29 cellular contexts compared by ENCODE assay signal in genomic region chr6:122394016-122394415, GRCh38.
"Had no signal": no experiment of that assay in that cellular context is flagged by ENCODE, and none has a peak within 500 bp of the region (broad histone marks: within the 10 kb centered on the region; RNA-seq: fewer than 3 reads in every experiment).

No MANE protein-coding gene starts in this region.

- H3K27me3 ChIP-seq: brain microvascular endothelial cell, MG63, Peyer's patch, SJCRH30 had no signal

- H3K27ac ChIP-seq: brain microvascular endothelial cell, cardiac muscle cell, KMS-11, Peyer's patch, RWPE1, SJCRH30, VCaP had no signal

- H3K36me3 ChIP-seq: brain microvascular endothelial cell, cardiac muscle cell, MG63, Peyer's patch, SJCRH30 had no signal

- H3K4me3 ChIP-seq: cardiac muscle cell, MG63, Peyer's patch, SJCRH30 had no signal

- H3K4me2 ChIP-seq: KMS-11, SK-N-SH had no signal

- H3K4me3 Mint-ChIP-seq: activated CD8-positive, alpha-beta T cell treated with anti-CD3 and anti-CD28 coated beads for 36 hours; activated naive CD4-positive, alpha-beta T cell treated with anti-CD3 and anti-CD28 coated beads, Interleukin-2, amount 50 U/mL, for 24 hours; activated naive CD8-positive, alpha-beta T cell treated with anti-CD3 and anti-CD28 coated beads, Interleukin-2, amount 50 U/mL, for 24 hours; activated T-helper 17 cell treated with anti-CD3 and anti-CD28 coated beads, Interleukin-2, amount 50 U/mL, for 72 hours; IgD-negative memory B cell had no signal

- H3K27me3 Mint-ChIP-seq: activated naive CD4-positive, alpha-beta T cell treated with anti-CD3 and anti-CD28 coated beads, Interleukin-2, amount 50 U/mL, for 24 hours had no signal

- H3K9me3 Mint-ChIP-seq: activated CD8-positive, alpha-beta T cell treated with anti-CD3 and anti-CD28 coated beads for 36 hours; activated naive CD4-positive, alpha-beta T cell treated with anti-CD3 and anti-CD28 coated beads, Interleukin-2, amount 50 U/mL, for 24 hours; activated naive CD8-positive, alpha-beta T cell treated with anti-CD3 and anti-CD28 coated beads, Interleukin-2, amount 50 U/mL, for 24 hours; activated T-helper 17 cell treated with anti-CD3 and anti-CD28 coated beads, Interleukin-2, amount 50 U/mL, for 72 hours; IgD-negative memory B cell had no signal

- H3K9me3 ChIP-seq: MG63, Peyer's patch, SJCRH30, SK-N-SH had no signal

- DNase-seq: activated CD4-positive, alpha-beta T cell treated with anti-CD3 and anti-CD28 coated beads, Interleukin-2, amount 50 U/mL, for 1 hour; activated CD4-positive, CD25-positive, alpha-beta regulatory T cell; activated CD8-positive, alpha-beta memory T cell treated with anti-CD3 and anti-CD28 coated beads, Interleukin-2, amount 50 U/mL, for 4 hours; activated gamma-delta T cell; activated naive CD8-positive, alpha-beta T cell treated with anti-CD3 and anti-CD28 coated beads, Interleukin-2, amount 50 U/mL, for 24 hours; activated T-cell treated with anti-CD3 and anti-CD28 coated beads, Interleukin-2, amount 50 U/mL, for 1 hour; amygdala; brain microvascular endothelial cell; MG63; NCI-H1105; NCI-H1436; NCI-H1694 treated with DMSO at 0.1 percent for 48 hours; NCI-H2029 treated with DMSO at 0.1 percent for 48 hours; NCI-H510A treated with DMSO at 0.1 percent for 48 hours; NCI-H69; NK-92 treated with Interleukin-12 subunit alpha and Interleukin-12 subunit beta, amount 100 ng/mL, for 24 hours; OCI-M1; Peyer's patch; Right ventricle myocardium superior; SJCRH30; SK-N-SH had no signal

- H3K36me3 Mint-ChIP-seq: IgD-negative memory B cell had no signal

- H3K4me1 ChIP-seq: Peyer's patch had no signal

- H3K9ac ChIP-seq: KMS-11, SK-N-SH had no signal

- H3K4me1 Mint-ChIP-seq: activated T-helper 17 cell treated with anti-CD3 and anti-CD28 coated beads, Interleukin-2, amount 50 U/mL, for 72 hours had no signal

- H3K27ac Mint-ChIP-seq: activated CD8-positive, alpha-beta T cell treated with anti-CD3 and anti-CD28 coated beads for 36 hours; activated naive CD4-positive, alpha-beta T cell treated with anti-CD3 and anti-CD28 coated beads, Interleukin-2, amount 50 U/mL, for 24 hours; activated naive CD8-positive, alpha-beta T cell treated with anti-CD3 and anti-CD28 coated beads, Interleukin-2, amount 50 U/mL, for 24 hours; activated T-helper 17 cell treated with anti-CD3 and anti-CD28 coated beads, Interleukin-2, amount 50 U/mL, for 72 hours; IgD-negative memory B cell had no signal
